Comparison of ENCODE assay signal across 1 cellular context in genomic region chr2:219497495-219498279, GRCh38.
TF ChIP-seq lines count a peak whose summit lies in the region.

No MANE protein-coding gene starts in this region.

TF ChIP-seq in K562, 482 proteins besides CTCF, POLR2A, EP300 and RAD21 (continued from another document and continues in another):
- TF ChIP-seq NKRF (IDR thresholded peaks at IDR 0.05; ENCODE audit: borderline replicate concordance), result peak; percentile 55; the same call in 1 of the 2 replicates
- TF ChIP-seq MEF2A (IDR thresholded peaks at IDR 0.05; ENCODE audit: control insufficient read depth, low read depth, low read length), result no peak
- TF ChIP-seq PHF21A (IDR thresholded peaks at IDR 0.05; ENCODE audit: borderline replicate concordance, low read depth), result peak; percentile 62; the same call in 1 of the 2 replicates
- no peak for TF ChIP-seq ZNF407 (IDR thresholded peaks at IDR 0.05; ENCODE audit: low read depth)
- no peak for TF ChIP-seq TAL1 (IDR thresholded peaks at IDR 0.05)
- TF ChIP-seq EGR1 (conservative IDR thresholded peaks at IDR 0.05), result no peak
- no peak for TF ChIP-seq NELFE (IDR thresholded peaks at IDR 0.05; ENCODE audit: insufficient read depth, insufficient read length)
- TF ChIP-seq KAT7 (CRISPR knock-in tag; IDR thresholded peaks at IDR 0.05; ENCODE audit: borderline replicate concordance), result no peak
- no peak for TF ChIP-seq NR1H2 (CRISPR knock-in tag; IDR thresholded peaks at IDR 0.05)
- no peak for TF ChIP-seq TBL1XR1 (IDR thresholded peaks at IDR 0.05; ENCODE audit: low read length in 2 of 2)
- TF ChIP-seq ZNF384 (IDR thresholded peaks at IDR 0.05; ENCODE audit: low read depth, low read length), result no peak
- peak; percentile 93 for TF ChIP-seq HNRNPLL (IDR thresholded peaks at IDR 0.05; ENCODE audit: low read depth, low read length, poor library complexity, severe bottlenecking)
- no peak for TF ChIP-seq HNRNPH1 (optimal IDR thresholded peaks at IDR 0.05; ENCODE audit: low read depth, low read length)
- TF ChIP-seq ZNF77 (CRISPR knock-in tag; IDR thresholded peaks at IDR 0.05), result no peak
- no peak for TF ChIP-seq EWSR1 (IDR thresholded peaks at IDR 0.05; ENCODE audit: borderline replicate concordance, low read depth, partially characterized antibody)
- no peak for TF ChIP-seq NFATC3 (IDR thresholded peaks at IDR 0.05)
- TF ChIP-seq SMARCC2 (IDR thresholded peaks at IDR 0.05; ENCODE audit: low read depth), result no peak
- TF ChIP-seq MCM3 (IDR thresholded peaks at IDR 0.05), result no peak
- 0 out of 2 replicates have a peak, but pooled peaks have one; percentile 38 for TF ChIP-seq ARID4B (CRISPR knock-in tag; IDR thresholded peaks at IDR 0.05)
- TF ChIP-seq FOXK1 (CRISPR knock-in tag; IDR thresholded peaks at IDR 0.05; ENCODE audit: borderline replicate concordance), result no peak
- no peak for TF ChIP-seq SREBF2 (CRISPR knock-in tag; IDR thresholded peaks at IDR 0.05)
- no peak for TF ChIP-seq ZNF140 (CRISPR knock-in tag; IDR thresholded peaks at IDR 0.05)
- no peak for TF ChIP-seq ZNF174 (CRISPR knock-in tag; IDR thresholded peaks at IDR 0.05)
- peak; percentile 88; the same call in 1 of the 2 replicates for TF ChIP-seq POLR2G (IDR thresholded peaks at IDR 0.05; ENCODE audit: low read depth, low read length)
- no peak for TF ChIP-seq CREBBP (IDR thresholded peaks at IDR 0.05; ENCODE audit: low read depth, low read length)
- TF ChIP-seq ADNP (tag; IDR thresholded peaks at IDR 0.05), result no peak
- TF ChIP-seq GTF3C2 (IDR thresholded peaks at IDR 0.05; ENCODE audit: borderline replicate concordance, extremely low read depth, insufficient read length), result no peak
- no peak for TF ChIP-seq ERF (CRISPR knock-in tag; IDR thresholded peaks at IDR 0.05)
- TF ChIP-seq ZNF408 (CRISPR knock-in tag; IDR thresholded peaks at IDR 0.05; ENCODE audit: low read depth), result no peak
- no peak for TF ChIP-seq ELF4 (CRISPR knock-in tag; IDR thresholded peaks at IDR 0.05)
- TF ChIP-seq ZFPM2 (CRISPR knock-in tag; IDR thresholded peaks at IDR 0.05), result no peak
- TF ChIP-seq GATAD2B (IDR thresholded peaks at IDR 0.05; ENCODE audit: borderline replicate concordance), result no peak
- no peak for TF ChIP-seq STAT6 (CRISPR knock-in tag; IDR thresholded peaks at IDR 0.05)
- no peak for TF ChIP-seq ATF4 (CRISPR knock-in tag; IDR thresholded peaks at IDR 0.05)
- TF ChIP-seq ZC3H8 (IDR thresholded peaks at IDR 0.05), result no peak
- peak in 1 of 2 experiments; percentile 55; a peak in 1 of 4 replicates for TF ChIP-seq KDM4B (IDR thresholded peaks at IDR 0.05; ENCODE audit: borderline replicate concordance in 2 of 2, low read depth in 1 of 2)
- peak in 1 of 3 experiments; percentile 28 for TF ChIP-seq YY1 (IDR thresholded peaks at IDR 0.05; ENCODE audit: borderline replicate concordance in 1 of 3, control insufficient read depth in 1 of 3, extremely low read depth in 1 of 3, insufficient read depth in 3 of 3, insufficient read length in 1 of 3, insufficient replicate concordance in 2 of 3, low read depth in 1 of 3, low read length in 2 of 3)
- no peak; the same call in 1 of the 2 replicates for TF ChIP-seq ZBTB1 (CRISPR knock-in tag; IDR thresholded peaks at IDR 0.05; ENCODE audit: borderline replicate concordance, low read depth)
- TF ChIP-seq PTBP1 (IDR thresholded peaks at IDR 0.05; ENCODE audit: low read depth, low read length), result no peak
